3 cellular contexts compared by ENCODE assay signal in genomic region chr22:46115755-46116490, GRCh38.
TF ChIP-seq lines count a peak whose summit lies in the region.

No MANE protein-coding gene starts in this region.

TF ChIP-seq in SK-N-SH, 30 proteins besides CTCF, POLR2A, EP300 and RAD21:
- TF ChIP-seq POLR2AphosphoS5 (IDR thresholded peaks at IDR 0.05; ENCODE audit: low read depth, low read length) (peak; percentile 18; the same call in 1 of the 2 replicates), FOXJ3 (CRISPR knock-in tag; IDR thresholded peaks at IDR 0.05) (no peak), ZBTB33 (IDR thresholded peaks at IDR 0.05; ENCODE audit: borderline replicate concordance, low read depth) (peak; percentile 26; the same call in 1 of the 2 replicates), SIN3A (IDR thresholded peaks at IDR 0.05; ENCODE audit: borderline replicate concordance, low read depth, low read length) (peak; percentile 32; the same call in 1 of the 2 replicates), REST (IDR thresholded peaks at IDR 0.05; ENCODE audit: low read depth, low read length) (no peak)

TF ChIP-seq in SK-N-SH treated with all-trans-retinoic acid at 6 μM for 48 hours, 23 proteins besides CTCF, POLR2A, EP300 and RAD21 (continued from another document):
- no peak for TF ChIP-seq ZFP3 (CRISPR knock-in tag; IDR thresholded peaks at IDR 0.05)
- TF ChIP-seq POU6F1 (CRISPR knock-in tag; IDR thresholded peaks at IDR 0.05; ENCODE audit: borderline replicate concordance, low read depth) = no peak
- no peak for TF ChIP-seq ISL1 (CRISPR knock-in tag; IDR thresholded peaks at IDR 0.05)
- no peak for TF ChIP-seq CREB5 (CRISPR knock-in tag; IDR thresholded peaks at IDR 0.05; ENCODE audit: low read depth)
- no peak; the same call in 1 of the 2 replicates for TF ChIP-seq TOX (CRISPR knock-in tag; IDR thresholded peaks at IDR 0.05; ENCODE audit: borderline replicate concordance)
- no peak for TF ChIP-seq PATZ1 (CRISPR knock-in tag; IDR thresholded peaks at IDR 0.05; ENCODE audit: borderline replicate concordance)
- TF ChIP-seq PPARA (CRISPR knock-in tag; IDR thresholded peaks at IDR 0.05; ENCODE audit: borderline replicate concordance) = no peak
- no peak for TF ChIP-seq ZFP30 (CRISPR knock-in tag; IDR thresholded peaks at IDR 0.05)
- TF ChIP-seq CSRNP3 (CRISPR knock-in tag; IDR thresholded peaks at IDR 0.05) = no peak
- no peak for TF ChIP-seq GLIS3 (CRISPR knock-in tag; IDR thresholded peaks at IDR 0.05)
- TF ChIP-seq BACH2 (CRISPR knock-in tag; IDR thresholded peaks at IDR 0.05; ENCODE audit: borderline replicate concordance) = no peak
- TF ChIP-seq TCF4 (CRISPR knock-in tag; IDR thresholded peaks at IDR 0.05; ENCODE audit: borderline replicate concordance) = no peak
- TF ChIP-seq ZNF565 (CRISPR knock-in tag; conservative IDR thresholded peaks at IDR 0.05; ENCODE audit: low read depth) = no peak
- no peak for TF ChIP-seq ZNF8 (CRISPR knock-in tag; IDR thresholded peaks at IDR 0.05)

TF ChIP-seq in endothelial cell of umbilical vein, 7 proteins besides CTCF, POLR2A, EP300 and RAD21:
- TF ChIP-seq FOS (IDR thresholded peaks at IDR 0.05; ENCODE audit: borderline replicate concordance, insufficient read depth, low read length) (no peak), GATA2 (IDR thresholded peaks at IDR 0.05; ENCODE audit: insufficient read depth, insufficient read length, low read depth, low read length) (no peak), MAX (IDR thresholded peaks at IDR 0.05; ENCODE audit: insufficient read depth, insufficient read length) (no peak), POLR2AphosphoS5 (IDR thresholded peaks at IDR 0.05; ENCODE audit: insufficient read depth, low read depth, low read length) (peak; percentile 11)
